Comparison of ENCODE assay signal across 8 cellular contexts in genomic region chr15:61228025-61228901, GRCh38. TPM values are rescaled to one million over a fixed set of nuclear protein-coding genes. Genes with fewer than 3 reads are reported as not detected.
DNase-seq lines count a peak whose midpoint lies in the region; ATAC-seq and TF ChIP-seq lines count a peak whose summit lies in the region.

No MANE protein-coding gene starts in this region.

- no peak for ATAC-seq in stimulated activated naive CD8-positive, alpha-beta T cell treated with anti-CD3 and anti-CD28 coated beads, Interleukin-15, Interleukin-2, amounts not matched to agents 100 U/mL and 50 U/mL, for 24 hours

- no peaks in the 10 kb centered on the region for H3K9me3 ChIP-seq in iPS-15b (ENCODE audit: control insufficient read depth, insufficient read depth, low read length)
- no peaks in the 10 kb centered on the region for H3K9me3 ChIP-seq in smooth muscle cell (replicated peaks; ENCODE audit: low read depth)

- H3K4me3 ChIP-seq in iPS-15b (ENCODE audit: low read depth, low read length), result peak overlapping the region; percentile 72
- peak overlapping the region; percentile 71 for H3K4me3 ChIP-seq in smooth muscle cell

- peaks cover 39% of the 10 kb centered on the region for H4K20me1 ChIP-seq in smooth muscle cell (ENCODE audit: low read depth)

- no peak for DNase-seq in stimulated activated naive CD8-positive, alpha-beta T cell treated with anti-CD3 and anti-CD28 coated beads, Interleukin-15, Interleukin-2, amounts not matched to agents 100 U/mL and 50 U/mL, for 24 hours
- DNase-seq in smooth muscle cell (lab: John Stamatoyannopoulos, UW; ENCODE audit: unreplicated experiment) (no peak), globus pallidus (ENCODE audit: low spot score) (no peak), SIG-M5 (lab: John Stamatoyannopoulos, UW) (no peak), hippocampal formation (lab: John Stamatoyannopoulos, UW) (no peak)

- peaks cover 20% of the 10 kb centered on the region for H3K27me3 ChIP-seq in iPS-15b (ENCODE audit: control insufficient read depth, insufficient read depth, low read length)
- peaks cover 6% of the 10 kb centered on the region for H3K27me3 ChIP-seq in smooth muscle cell (ENCODE audit: low read depth)

- H3K9me3 Mint-ChIP-seq in stimulated activated naive CD8-positive, alpha-beta T cell treated with anti-CD3 and anti-CD28 coated beads, Interleukin-15, Interleukin-2, amounts not matched to agents 100 ng/mL and 50 ng/mL, for 24 hours, result no peaks in the 10 kb centered on the region

- H3K36me3 Mint-ChIP-seq in stimulated activated naive CD8-positive, alpha-beta T cell treated with anti-CD3 and anti-CD28 coated beads, Interleukin-15, Interleukin-2, amounts not matched to agents 100 ng/mL and 50 ng/mL, for 24 hours (ENCODE audit: low read depth), result no peaks in the 10 kb centered on the region

- no peaks in the 10 kb centered on the region for H3F3A ChIP-seq in smooth muscle cell (ENCODE audit: low read depth)

- no peak overlapping the region for H3K27ac Mint-ChIP-seq in stimulated activated naive CD8-positive, alpha-beta T cell treated with anti-CD3 and anti-CD28 coated beads, Interleukin-15, Interleukin-2, amounts not matched to agents 100 ng/mL and 50 ng/mL, for 24 hours

- H3K4me2 ChIP-seq in smooth muscle cell, result peak overlapping the region; percentile 92

- peak overlapping the region; percentile 52 for H3K4me3 Mint-ChIP-seq in stimulated activated naive CD8-positive, alpha-beta T cell treated with anti-CD3 and anti-CD28 coated beads, Interleukin-15, Interleukin-2, amounts not matched to agents 100 ng/mL and 50 ng/mL, for 24 hours

- WGBS in smooth muscle cell (ENCODE audit: low lambda C conversion rate), result under 1% methylated on average over 43 of the region's 63 CpGs

- no peaks in the 10 kb centered on the region for H3K36me3 ChIP-seq in iPS-15b (ENCODE audit: control insufficient read depth, insufficient read depth, low read length)
- no peaks in the 10 kb centered on the region for H3K36me3 ChIP-seq in smooth muscle cell (ENCODE audit: low read depth)

- no peak overlapping the region for H3K9ac ChIP-seq in iPS-15b (ENCODE audit: low read depth, low read length)
- peak overlapping the region; percentile 5 for H3K9ac ChIP-seq in smooth muscle cell (ENCODE audit: low read depth)

- H3K27ac ChIP-seq in angular gyrus (ENCODE audit: low read depth, low read length), result peak overlapping the region; percentile 3
- no peak overlapping the region for H3K27ac ChIP-seq in smooth muscle cell (ENCODE audit: low read depth)

- peaks cover 7% of the 10 kb centered on the region for H3K4me1 Mint-ChIP-seq in stimulated activated naive CD8-positive, alpha-beta T cell treated with anti-CD3 and anti-CD28 coated beads, Interleukin-15, Interleukin-2, amounts not matched to agents 100 ng/mL and 50 ng/mL, for 24 hours (ENCODE audit: low read depth)

- no peak for TF ChIP-seq CTCF in smooth muscle cell (IDR thresholded peaks at IDR 0.05; ENCODE audit: borderline replicate concordance, insufficient read depth, poor library complexity, severe bottlenecking)

- H3K4me1 ChIP-seq in iPS-15b (ENCODE audit: control insufficient read depth, insufficient read depth, low read length) (peaks cover 14% of the 10 kb centered on the region), smooth muscle cell (ENCODE audit: low read depth) (peaks cover 4% of the 10 kb centered on the region)

- H3K27me3 Mint-ChIP-seq in stimulated activated naive CD8-positive, alpha-beta T cell treated with anti-CD3 and anti-CD28 coated beads, Interleukin-15, Interleukin-2, amounts not matched to agents 100 ng/mL and 50 ng/mL, for 24 hours, result peaks cover 74% of the 10 kb centered on the region

- H2AFZ ChIP-seq in smooth muscle cell (ENCODE audit: low read depth), result peak overlapping the region; percentile 82

- H3K79me2 ChIP-seq in smooth muscle cell (ENCODE audit: low read depth), result peaks cover 34% of the 10 kb centered on the region

RNA-seq across cellular contexts. Expression of gene RORA, which starts 0.8 kb away (rescaled TPM):
- 23.6 and 24.5 TPM in 2 replicates for total RNA-seq in smooth muscle cell
- 7.7 and 8.0 TPM in 2 replicates for polyA plus RNA-seq in smooth muscle cell
